ENCODE assay signal across 9 cellular contexts in genomic region chr10:73647211-73647874, GRCh38. TPM values are rescaled to one million over a fixed set of nuclear protein-coding genes. Genes with fewer than 3 reads are reported as not detected.
A peak's percentile ranks its signal among the peaks of the same experiment; 100 is the strongest.
DNase-seq lines count a peak whose midpoint lies in the region; ATAC-seq and TF ChIP-seq lines count a peak whose summit lies in the region.
"Had no signal": no experiment of that assay in that cellular context is flagged by ENCODE, and none has a peak within 500 bp of the region (broad histone marks: within the 10 kb centered on the region; RNA-seq: fewer than 3 reads in every experiment).

No MANE protein-coding gene starts in this region.

- TF ChIP-seq CTCF in GM13977 (IDR thresholded peaks at IDR 0.05; ENCODE audit: extremely low read depth, insufficient read depth, missing control alignments) = no peak
- TF ChIP-seq CTCF in lower lobe of right lung (IDR thresholded peaks at IDR 0.05) = no peak

- peak overlapping the region; percentile 31 for H3K4me3 ChIP-seq in ectodermal cell (ENCODE audit: insufficient read depth, low read depth, low read length)
- H3K4me3 ChIP-seq in lower lobe of right lung = peak overlapping the region; percentile 69

- no peaks in the 10 kb centered on the region for H3K27me3 ChIP-seq in ectodermal cell (ENCODE audit: control insufficient read depth, insufficient read depth, low read length, poor library complexity, severe bottlenecking)
- no peaks in the 10 kb centered on the region for H3K27me3 ChIP-seq in lower lobe of right lung (ENCODE audit: low read depth)

- no peaks in the 10 kb centered on the region for H3K36me3 ChIP-seq in ectodermal cell (ENCODE audit: control insufficient read depth, insufficient read depth, low read length)
- no peaks in the 10 kb centered on the region for H3K36me3 ChIP-seq in lower lobe of right lung

- peak; percentile 62 for DNase-seq in GM13977 (ENCODE audit: low spot score)
- peak; percentile 89 for DNase-seq in SK-N-DZ (ENCODE audit: low spot score)
- DNase-seq in lower lobe of right lung = peak; percentile 70
- DNase-seq in stimulated activated naive CD8-positive, alpha-beta T cell treated with anti-CD3 and anti-CD28 coated beads, Interleukin-15, Interleukin-2, amounts not matched to agents 100 U/mL and 50 U/mL, for 24 hours = peak; percentile 36
- DNase-seq in HK-2 (ENCODE audit: unreplicated experiment) = no peak
- DNase-seq in MV-4-11 (lab: John Stamatoyannopoulos, UW) = no peak

- H3K4me1 ChIP-seq in ectodermal cell (ENCODE audit: control insufficient read depth, insufficient read depth, low read length) (peaks cover 15% of the 10 kb centered on the region), lower lobe of right lung (peaks cover 27% of the 10 kb centered on the region)

- 68% methylated on average over 32 of the region's 32 CpGs for WGBS in ectodermal cell, 2 experiments

- H3K9me3 ChIP-seq in ectodermal cell (ENCODE audit: control insufficient read depth, low read length) (no peaks in the 10 kb centered on the region), lower lobe of right lung (no peaks in the 10 kb centered on the region)

- in situ Hi-C loops in GM13977 (cut with MboI; ENCODE audit: low pct_unique_long_range_greater_than_20kb, low sequenced_read_pairs, unreplicated experiment) = loop anchor here (25.0 kb wide), 1 partner anchor 385 kb away; the partner anchor contains the start of gene MRPS16

- peak; percentile 72 for ATAC-seq in lower lobe of right lung
- ATAC-seq in stimulated activated naive CD8-positive, alpha-beta T cell treated with anti-CD3 and anti-CD28 coated beads, Interleukin-15, Interleukin-2, amounts not matched to agents 100 U/mL and 50 U/mL, for 24 hours = peak; percentile 44
- ATAC-seq in HG02571 (IDR thresholded peaks at IDR 0.05; ENCODE audit: unreplicated experiment) = no peak
- ATAC-seq: Panc1 had no signal

- H3K27ac ChIP-seq in ectodermal cell (ENCODE audit: insufficient read depth, low read depth, low read length, poor library complexity, severe bottlenecking) (no peak overlapping the region), lower lobe of right lung (peak overlapping the region; percentile 60)

- intact Hi-C loops in lower lobe of right lung (cut with DNase I) = no loop called here

RNA-seq across cellular contexts. Expression of gene MYOZ1, which starts 6.1 kb away (rescaled TPM):
- polyA plus RNA-seq in SK-N-DZ (2014; cell fraction: cytosol; rRNA removed) = 0.73 and 1.9 TPM in 2 replicates
- polyA plus RNA-seq in SK-N-DZ (2014; cell fraction: nucleus; rRNA removed) = 0.15 and 0.83 TPM in 2 replicates
- polyA plus RNA-seq in ectodermal cell (2013, experiment 1 of 4) = 1.3 TPM
- polyA plus RNA-seq in ectodermal cell (2013, experiment 2 of 4) = 1.7 TPM
- 1.1 TPM for polyA plus RNA-seq in ectodermal cell (2013, experiment 3 of 4)
- polyA plus RNA-seq in ectodermal cell (2013, experiment 4 of 4) = 1.1 TPM
- total RNA-seq in lower lobe of right lung = 2.9 TPM

RNA-seq across cellular contexts. Expression of gene SYNPO2L, which starts 8.5 kb away (rescaled TPM):
- polyA plus RNA-seq in SK-N-DZ (2014; cell fraction: cytosol; rRNA removed) = not detected in 2 replicates
- 0.03 and 0.12 TPM in 2 replicates for polyA plus RNA-seq in SK-N-DZ (2014; cell fraction: nucleus; rRNA removed)
- not detected for polyA plus RNA-seq in ectodermal cell (2013, experiment 1 of 4)
- polyA plus RNA-seq in ectodermal cell (2013, experiment 2 of 4) = 0.14 TPM
- 0.11 TPM for polyA plus RNA-seq in ectodermal cell (2013, experiment 3 of 4)
- polyA plus RNA-seq in ectodermal cell (2013, experiment 4 of 4) = not detected
- total RNA-seq in lower lobe of right lung = 0.32 TPM

RNA-seq across cellular contexts. Expression of gene AGAP5, which starts 50.6 kb away (rescaled TPM):
- 2.0 and 11.4 TPM in 2 replicates for polyA plus RNA-seq in SK-N-DZ (2014; cell fraction: cytosol; rRNA removed)
- 14.0 and 24.7 TPM in 2 replicates for polyA plus RNA-seq in SK-N-DZ (2014; cell fraction: nucleus; rRNA removed)
- polyA plus RNA-seq in ectodermal cell (2013, experiment 1 of 4) = 11.3 TPM
- polyA plus RNA-seq in ectodermal cell (2013, experiment 2 of 4) = 11.5 TPM
- polyA plus RNA-seq in ectodermal cell (2013, experiment 3 of 4) = 4.6 TPM
- 6.3 TPM for polyA plus RNA-seq in ectodermal cell (2013, experiment 4 of 4)
- total RNA-seq in lower lobe of right lung = 9.1 TPM

RNA-seq across cellular contexts. Expression of gene USP54, which starts 56.2 kb away (rescaled TPM):
- polyA plus RNA-seq in SK-N-DZ (2014; cell fraction: cytosol; rRNA removed) = 13.0 and 22.3 TPM in 2 replicates
- 17.2 and 21.1 TPM in 2 replicates for polyA plus RNA-seq in SK-N-DZ (2014; cell fraction: nucleus; rRNA removed)
- 53.0 TPM for polyA plus RNA-seq in ectodermal cell (2013, experiment 1 of 4)
- 60.3 TPM for polyA plus RNA-seq in ectodermal cell (2013, experiment 2 of 4)
- 36.2 TPM for polyA plus RNA-seq in ectodermal cell (2013, experiment 3 of 4)
- 39.2 TPM for polyA plus RNA-seq in ectodermal cell (2013, experiment 4 of 4)
- total RNA-seq in lower lobe of right lung = 97.4 TPM

Comparison
In these comparisons a context has a peak if more than half of its experiments do, and no peak if none do; other contexts are left out.
1. DNase-seq: peak in GM13977 (single experiment), SK-N-DZ (single experiment), lower lobe of right lung (single experiment) and stimulated activated naive CD8-positive, alpha-beta T cell treated with anti-CD3 and anti-CD28 coated beads, Interleukin-15, Interleukin-2, amounts not matched to agents 100 U/mL and 50 U/mL, for 24 hours (single experiment); none in HK-2 (single experiment) and MV-4-11 (single experiment).